ENCODE assay signal across 8 cellular contexts in the genomic region with DNA sequence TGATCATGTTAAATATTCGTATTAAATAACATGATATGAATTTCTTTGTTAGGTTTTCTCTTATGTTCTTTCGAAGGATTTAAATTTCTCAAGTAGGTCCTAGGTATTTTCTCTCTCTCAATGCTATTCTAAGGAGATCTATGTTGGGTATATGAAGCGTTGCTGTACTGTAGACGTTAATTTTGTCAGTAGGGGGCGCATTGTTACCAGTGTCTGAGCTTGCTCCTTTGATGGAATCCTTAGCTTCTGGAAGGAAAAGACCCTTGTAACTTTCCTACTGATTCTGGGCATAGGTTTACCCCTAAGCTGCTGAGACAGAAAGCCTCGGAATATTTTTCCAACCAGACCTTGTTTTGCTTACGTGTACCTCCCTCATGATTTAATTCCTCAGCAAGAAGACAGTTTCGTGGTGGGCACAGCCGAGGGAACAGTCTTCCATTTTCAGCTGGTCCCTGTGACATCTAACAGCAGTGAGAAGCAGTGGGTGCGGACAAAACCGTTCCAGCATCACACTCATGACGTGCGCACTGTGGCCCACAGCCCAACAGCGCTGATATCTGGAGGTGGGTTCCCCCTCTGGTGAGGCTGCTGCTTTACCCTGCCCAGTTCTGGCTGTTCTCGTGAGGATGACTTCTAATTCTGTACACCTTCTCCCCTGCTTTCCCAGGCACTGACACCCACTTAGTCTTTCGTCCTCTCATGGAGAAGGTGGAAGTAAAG. TPM values are rescaled to one million over a fixed set of nuclear protein-coding genes. Genes with fewer than 3 reads are reported as not detected.
DNase-seq lines count a peak whose midpoint lies in the region; ATAC-seq, FAIRE-seq and TF ChIP-seq lines count a peak whose summit lies in the region.

No MANE protein-coding gene starts in this region.

- H3K4me2 ChIP-seq in GM12878 (ENCODE audit: control insufficient read depth, insufficient read depth) = no peak overlapping the region

- SMC1A ChIA-PET in GM12878 (lab: Charles Lee; ENCODE audit: uncharacterized antibody, unreplicated experiment) = interaction anchor here (0.7 to 6.0 kb wide), 17 partner anchors 10 to 303 kb away, joined by 3 to 117 read pairs (median 4); a partner anchor contains a TSS

- H2AFZ ChIP-seq in GM12878 (ENCODE audit: control insufficient read depth, low read depth, low read length) = no peak overlapping the region

- TF ChIP-seq POLR2A in GM12878 (IDR thresholded peaks at IDR 0.05; ENCODE audit: low read depth, low read length) = no peak
- TF ChIP-seq POLR2A in gastrocnemius medialis (IDR thresholded peaks at IDR 0.05) = no peak

- H3K27me3 ChIP-seq in GM12878 (replicated peaks in 1 of 2; ENCODE audit: control insufficient read depth in 2 of 2, insufficient read depth in 2 of 2, low read length in 1 of 2) (no peaks in the 10 kb centered on the region), right cardiac atrium (ENCODE audit: control insufficient read depth, insufficient read depth) (no peaks in the 10 kb centered on the region), gastrocnemius medialis (no peaks in the 10 kb centered on the region)

- H3K9me3 ChIP-seq in GM12878 (replicated peaks; ENCODE audit: control insufficient read depth, insufficient read depth, low read length) (no peaks in the 10 kb centered on the region), right cardiac atrium (ENCODE audit: control insufficient read depth, low read length) (no peaks in the 10 kb centered on the region), gastrocnemius medialis (no peaks in the 10 kb centered on the region)

- no TSS peak for BruUV-seq in GM12878 (replicated peaks; lab: Mats Ljungman, UMichigan)

- POLR2A ChIA-PET in RWPE1 (lab: Yijun Ruan, JAX; ENCODE audit: low non-redundant PET) = no interaction called here
- POLR2A ChIA-PET in GM12878 (lab: Charles Lee) = interaction anchor here (0.6 kb wide), 2 partner anchors 18 kb away, joined by 3 read pairs; a partner anchor contains a TSS

- H3K4me3 ChIP-seq in GM12878 = no peak overlapping the region
- H3K4me3 ChIP-seq in right cardiac atrium (ENCODE audit: low read length) = no peak overlapping the region
- H3K4me3 ChIP-seq in gastrocnemius medialis = no peak overlapping the region

- no peak for TF ChIP-seq EP300 in GM12878 (IDR thresholded peaks at IDR 0.05; ENCODE audit: borderline replicate concordance in 1 of 2, control insufficient read depth in 1 of 2, low read depth in 2 of 2, low read length in 2 of 2)

- ATAC-seq in GM12878 (peak; percentile 96), right cardiac atrium (peak; percentile 82 to 85), gastrocnemius medialis (peak; percentile 59 to 61), GM18520 (IDR thresholded peaks at IDR 0.05; ENCODE audit: unreplicated experiment) (no peak), HG03135 (IDR thresholded peaks at IDR 0.05; ENCODE audit: unreplicated experiment) (no peak)

- intact Hi-C loops in GM12878 (cut with micrococcal nuclease; ENCODE audit: unreplicated experiment) (loop anchor here (1.0 kb wide), 1 partner anchor 137 kb away; no protein-coding TSS in a partner anchor), right cardiac atrium (cut with DNase I) (loop anchor here (2.0 to 10.0 kb wide), 3 partner anchors 134 to 137 kb away; no protein-coding TSS in a partner anchor), gastrocnemius medialis (cut with DNase I; ENCODE audit: low total_unique reads) (loop anchor here (1.0 kb wide), 1 partner anchor 137 kb away; no protein-coding TSS in a partner anchor)

- H3K9ac ChIP-seq in GM12878 (ENCODE audit: control insufficient read depth, insufficient read depth, low read length) = no peak overlapping the region

- TF ChIP-seq CTCF in RWPE1 (conservative IDR thresholded peaks at IDR 0.05; ENCODE audit: low read depth) (peak; percentile 81), GM12878 (IDR thresholded peaks at IDR 0.05 in 2 of 3, conservative IDR thresholded peaks at IDR 0.05 in 1 of 3; ENCODE audit: control insufficient read depth in 2 of 3, extremely low read depth in 1 of 3, insufficient read depth in 1 of 3, low read depth in 3 of 3, low read length in 3 of 3) (peak; percentile 64 to 76 (median 75)), gastrocnemius medialis (IDR thresholded peaks at IDR 0.05 in 4 of 5, conservative IDR thresholded peaks at IDR 0.05 in 1 of 5) (peak; percentile 57 to 80 (median 69))

- CTCF ChIA-PET in RWPE1 (lab: Yijun Ruan, JAX) (interaction anchor here (0.5 to 1.9 kb wide), 11 partner anchors 9 to 248 kb away, joined by 3 to 11 read pairs (median 4); no protein-coding TSS in a partner anchor), GM12878 (lab: Yijun Ruan, JAX) (interaction anchor here (0.6 to 8.5 kb wide), 37 partner anchors 8 to 604 kb away, joined by 3 to 193 read pairs (median 4); a partner anchor contains a TSS)

- TF ChIP-seq RAD21 in GM12878 (IDR thresholded peaks at IDR 0.05; ENCODE audit: insufficient read depth, low read depth, low read length) = peak; percentile 84

- H3K4me1 ChIP-seq in GM12878 (ENCODE audit: control insufficient read depth, insufficient read depth, low read length) (no peaks in the 10 kb centered on the region), right cardiac atrium (ENCODE audit: control insufficient read depth, insufficient read depth, low read length) (no peaks in the 10 kb centered on the region), gastrocnemius medialis (peaks cover 0 to 6% of the 10 kb centered on the region in 2 donors)

- RAD21 ChIA-PET in GM12878 (lab: Charles Lee; ENCODE audit: unreplicated experiment) = interaction anchor here (0.7 to 5.6 kb wide), 8 partner anchors 14 to 188 kb away, joined by 3 to 69 read pairs (median 4); a partner anchor contains a TSS

- FAIRE-seq in GM12878 (lab: Jason Lieb, UNC) = peak; percentile 78

- WGBS in GM12878 (ENCODE audit: insufficient coverage, insufficient replicate concordance, low lambda C conversion rate, missing lambda C conversion rate) = 67% methylated on average over 16 of the region's 16 CpGs
- WGBS in right cardiac atrium = 55% methylated on average over 16 of the region's 16 CpGs

- no peaks in the 10 kb centered on the region; the same call in 1 of the 2 replicates for H4K20me1 ChIP-seq in GM12878 (ENCODE audit: control insufficient read depth, insufficient read depth)

- H3K27ac ChIP-seq in RWPE1 = no peak overlapping the region
- no peak overlapping the region for H3K27ac ChIP-seq in GM12878 (ENCODE audit: control insufficient read depth, insufficient read depth)
- no peak overlapping the region for H3K27ac ChIP-seq in right cardiac atrium (ENCODE audit: low read length)
- H3K27ac ChIP-seq in gastrocnemius medialis = no peak overlapping the region

- H3K79me2 ChIP-seq in GM12878 (ENCODE audit: control insufficient read depth, insufficient read depth, low read length) = peaks cover 1% of the 10 kb centered on the region; the same call in 1 of the 2 replicates

- DNase-seq in ELF-1 (ENCODE audit: low read depth, low spot score) = peak; percentile 65
- DNase-seq in Kasumi-1 (lab: John Stamatoyannopoulos, UW) = peak; percentile 82 to 90
- peak; percentile 45 for DNase-seq in RWPE1 (ENCODE audit: low spot score)
- no peak for DNase-seq in GM12878 (ENCODE audit: low read depth, low spot score)
- DNase-seq in right cardiac atrium = no peak
- DNase-seq in gastrocnemius medialis = peak in 1 of 2 donors; percentile 25

- in situ Hi-C loops in GM12878 (cut with MboI) (loop anchor here (5.0 kb wide), 1 partner anchor 137 kb away; no protein-coding TSS in a partner anchor), gastrocnemius medialis (cut with MboI; ENCODE audit: low sequenced_read_pairs in 4 of 4) (loop anchor here (5.0 to 25.0 kb wide), 3 partner anchors 134 to 137 kb away; no protein-coding TSS in a partner anchor)

- H3K36me3 ChIP-seq in GM12878 (ENCODE audit: control insufficient read depth in 2 of 2, insufficient read depth in 2 of 2, low read length in 1 of 2) (peaks cover 13 to 33% of the 10 kb centered on the region in 2 experiments), gastrocnemius medialis (peaks cover 0 to 68% of the 10 kb centered on the region in 2 donors)

RNA-seq across cellular contexts. Expression of a gene that starts 17.9 kb away (rescaled TPM):
- 38.2 and 39.3 TPM in 2 replicates for total RNA-seq in GM12878 (2013; cell fraction: nucleolus; rRNA removed)
- total RNA-seq in GM12878 (2014; rRNA removed) = 32.4 and 34.6 TPM in 2 replicates
- total RNA-seq in GM12878 (2014; rRNA removed; fragmentation: Illumina TruSeq; extraction: Trizol) = 30.9 and 32.5 TPM in 2 replicates
- total RNA-seq in GM12878 (2021) = 80.9 and 82.2 TPM in 2 replicates
- 37.1 TPM for polyA plus RNA-seq in GM12878 (2011; ENCODE audit: low read depth)
- 84.0 and 101 TPM in 2 replicates for polyA plus RNA-seq in GM12878 (2011; rRNA removed)
- polyA plus RNA-seq in GM12878 (2011; cell fraction: cytosol; rRNA removed) = 78.8 and 86.9 TPM in 2 replicates
- 75.7 and 80.1 TPM in 2 replicates for polyA plus RNA-seq in GM12878 (2011; cell fraction: nucleus; rRNA removed)
- 38.1 and 42.2 TPM in 2 replicates for polyA plus RNA-seq in GM12878 (2012)
- 97.7 and 111 TPM in 2 replicates for polyA plus RNA-seq in GM12878 (2014; fragmentation: Illumina TruSeq; extraction: Trizol)
- polyA plus RNA-seq in GM12878 (2014; fragmentation: Nextera tagmentation; extraction: Ambion mirVana) = 10 to 100 TPM; 52.5 to 85.8 TPM
- 67.5 and 73.4 TPM in 2 replicates for polyA plus RNA-seq in GM12878 (2014; rRNA removed)
- polyA plus RNA-seq in GM12878 (2016; fragmentation: Nextera tagmentation; extraction: Ambion mirVana) = 100 to 1,000 TPM; 126 to 131 TPM
- polyA minus RNA-seq in GM12878 (2011; rRNA and poly(A)+ RNA removed) = 133 and 164 TPM in 2 replicates
- polyA minus RNA-seq in GM12878 (2011; cell fraction: cytosol; rRNA and poly(A)+ RNA removed) = 25.5 and 45.0 TPM in 2 replicates
- 21.5 and 43.9 TPM in 2 replicates for polyA minus RNA-seq in GM12878 (2011; cell fraction: nucleus; rRNA and poly(A)+ RNA removed)
- total RNA-seq in right cardiac atrium = 10 to 100 TPM; 21.3 to 35.1 (median 28.2) TPM
- polyA plus RNA-seq in right cardiac atrium = 13.4 TPM
- 10 to 100 TPM; 33.1 to 44.2 (median 35.5) TPM for total RNA-seq in gastrocnemius medialis

RNA-seq across cellular contexts. Expression of a gene that starts 17.9 kb away (rescaled TPM):
- total RNA-seq in GM12878 (2013; cell fraction: nucleolus; rRNA removed) = 47.3 and 60.4 TPM in 2 replicates
- 42.0 and 44.1 TPM in 2 replicates for total RNA-seq in GM12878 (2014; rRNA removed)
- 91.6 and 93.4 TPM in 2 replicates for total RNA-seq in GM12878 (2014; rRNA removed; fragmentation: Illumina TruSeq; extraction: Trizol)
- 130 and 133 TPM in 2 replicates for total RNA-seq in GM12878 (2021)
- 55.6 TPM for polyA plus RNA-seq in GM12878 (2011; ENCODE audit: low read depth)
- polyA plus RNA-seq in GM12878 (2011; rRNA removed) = 78.0 and 121 TPM in 2 replicates
- polyA plus RNA-seq in GM12878 (2011; cell fraction: cytosol; rRNA removed) = 164 and 178 TPM in 2 replicates
- polyA plus RNA-seq in GM12878 (2011; cell fraction: nucleus; rRNA removed) = 64.6 and 64.7 TPM in 2 replicates
- polyA plus RNA-seq in GM12878 (2012) = 67.6 and 70.3 TPM in 2 replicates
- 136 and 159 TPM in 2 replicates for polyA plus RNA-seq in GM12878 (2014; fragmentation: Illumina TruSeq; extraction: Trizol)
- polyA plus RNA-seq in GM12878 (2014; fragmentation: Nextera tagmentation; extraction: Ambion mirVana) = 10 to 100 TPM; 18.5 to 52.7 TPM
- 146 and 153 TPM in 2 replicates for polyA plus RNA-seq in GM12878 (2014; rRNA removed)
- 100 to 1,000 TPM; 101 to 103 TPM for polyA plus RNA-seq in GM12878 (2016; fragmentation: Nextera tagmentation; extraction: Ambion mirVana)
- polyA minus RNA-seq in GM12878 (2011; rRNA and poly(A)+ RNA removed) = 65.8 and 129 TPM in 2 replicates
- 37.8 and 41.9 TPM in 2 replicates for polyA minus RNA-seq in GM12878 (2011; cell fraction: cytosol; rRNA and poly(A)+ RNA removed)
- polyA minus RNA-seq in GM12878 (2011; cell fraction: nucleus; rRNA and poly(A)+ RNA removed) = 14.6 and 21.5 TPM in 2 replicates
- total RNA-seq in right cardiac atrium = 10 to 100 TPM; 48.5 to 60.3 (median 54.1) TPM
- 29.6 TPM for polyA plus RNA-seq in right cardiac atrium
- 10 to 100 TPM; 27.3 to 52.3 (median 34.8) TPM for total RNA-seq in gastrocnemius medialis

RNA-seq across cellular contexts. Expression of a gene that starts 36.7 kb away (rescaled TPM):
- total RNA-seq in GM12878 (2013; cell fraction: nucleolus; rRNA removed) = 4.0 and 5.5 TPM in 2 replicates
- total RNA-seq in GM12878 (2014; rRNA removed) = 5.2 and 6.9 TPM in 2 replicates
- 4.8 and 5.5 TPM in 2 replicates for total RNA-seq in GM12878 (2014; rRNA removed; fragmentation: Illumina TruSeq; extraction: Trizol)
- 12.7 and 15.7 TPM in 2 replicates for total RNA-seq in GM12878 (2021)
- polyA plus RNA-seq in GM12878 (2011; ENCODE audit: low read depth) = 1.5 TPM
- 6.6 TPM in 2 replicates for polyA plus RNA-seq in GM12878 (2011; rRNA removed)
- polyA plus RNA-seq in GM12878 (2011; cell fraction: cytosol; rRNA removed) = 3.8 and 4.3 TPM in 2 replicates
- polyA plus RNA-seq in GM12878 (2011; cell fraction: nucleus; rRNA removed) = 7.3 and 7.5 TPM in 2 replicates
- 1.9 and 2.6 TPM in 2 replicates for polyA plus RNA-seq in GM12878 (2012)
- polyA plus RNA-seq in GM12878 (2014; fragmentation: Illumina TruSeq; extraction: Trizol) = 4.7 and 4.8 TPM in 2 replicates
- polyA plus RNA-seq in GM12878 (2014; fragmentation: Nextera tagmentation; extraction: Ambion mirVana) = 1 to 10 TPM; 1.2 to 1.4 TPM
- 6.5 and 7.9 TPM in 2 replicates for polyA plus RNA-seq in GM12878 (2014; rRNA removed)
- 1 to 10 TPM; 1.3 to 2.2 TPM for polyA plus RNA-seq in GM12878 (2016; fragmentation: Nextera tagmentation; extraction: Ambion mirVana)
- polyA minus RNA-seq in GM12878 (2011; rRNA and poly(A)+ RNA removed) = 6.2 and 7.2 TPM in 2 replicates
- 7.0 and 7.4 TPM in 2 replicates for polyA minus RNA-seq in GM12878 (2011; cell fraction: cytosol; rRNA and poly(A)+ RNA removed)
- 6.0 and 7.0 TPM in 2 replicates for polyA minus RNA-seq in GM12878 (2011; cell fraction: nucleus; rRNA and poly(A)+ RNA removed)
- total RNA-seq in right cardiac atrium = 10 to 100 TPM; 19.8 to 30.4 (median 22.4) TPM
- 7.0 TPM for polyA plus RNA-seq in right cardiac atrium
- total RNA-seq in gastrocnemius medialis = 10 to 100 TPM; 13.3 to 36.8 (median 33.0) TPM

RNA-seq across cellular contexts. Expression of a gene that starts 44.9 kb away (rescaled TPM):
- 0.51 and 0.84 TPM in 2 replicates for total RNA-seq in GM12878 (2013; cell fraction: nucleolus; rRNA removed)
- total RNA-seq in GM12878 (2014; rRNA removed) (0.06 TPM in 1 of 2 replicates, not detected in the other), GM12878 (2014; rRNA removed; fragmentation: Illumina TruSeq; extraction: Trizol) (0.05 and 0.13 TPM in 2 replicates), GM12878 (2021) (0.32 and 0.56 TPM in 2 replicates), right cardiac atrium (under 1 TPM; 0.18 to 0.89 (median 0.39) TPM), gastrocnemius medialis (10 to 100 TPM in 1 of 4 donors, 1 to 10 TPM in 1, under 1 TPM in 1, not detected in 1; 0.23 to 10.0 (median 1.6) TPM)
- 0.21 TPM for polyA plus RNA-seq in GM12878 (2011; ENCODE audit: low read depth)
- polyA plus RNA-seq in GM12878 (2011; rRNA removed) (0.22 TPM in 2 replicates), GM12878 (2014; fragmentation: Illumina TruSeq; extraction: Trizol) (0.16 and 0.19 TPM in 2 replicates), GM12878 (2014; fragmentation: Nextera tagmentation; extraction: Ambion mirVana) (under 1 TPM in 1 of 2 experiments, not detected in 1; 0.09 TPM), GM12878 (2014; rRNA removed) (0.18 and 0.36 TPM in 2 replicates), GM12878 (2016; fragmentation: Nextera tagmentation; extraction: Ambion mirVana) (under 1 TPM in 1 of 2 experiments, not detected in 1; 0.48 TPM), right cardiac atrium (0.50 TPM)
- polyA plus RNA-seq in GM12878 (2011; cell fraction: cytosol; rRNA removed) = 0.19 and 0.25 TPM in 2 replicates
- 0.60 and 0.82 TPM in 2 replicates for polyA plus RNA-seq in GM12878 (2011; cell fraction: nucleus; rRNA removed)
- 0.12 and 0.17 TPM in 2 replicates for polyA plus RNA-seq in GM12878 (2012)
- polyA minus RNA-seq in GM12878 (2011; rRNA and poly(A)+ RNA removed) = 0.15 and 0.46 TPM in 2 replicates
- 0.40 TPM in 1 of 2 replicates, not detected in the other for polyA minus RNA-seq in GM12878 (2011; cell fraction: cytosol; rRNA and poly(A)+ RNA removed)
- 0.19 and 0.24 TPM in 2 replicates for polyA minus RNA-seq in GM12878 (2011; cell fraction: nucleus; rRNA and poly(A)+ RNA removed)

Comparison
In these comparisons a context has a peak if more than half of its experiments do, and no peak if none do; other contexts are left out.
1. DNase-seq: peak in ELF-1 (single experiment), Kasumi-1 (2 of 2) and RWPE1 (single experiment); none in GM12878 (single experiment) and right cardiac atrium (0 of 3).
2. ATAC-seq: peak in GM12878 (single experiment), right cardiac atrium (2 of 2) and gastrocnemius medialis (2 of 2); none in GM18520 (single experiment) and HG03135 (single experiment).
3. Peak in every context shown above with its lines, with median percentiles within 50 percentile points of each other: CTCF ChIP-seq.